Comparison of ENCODE assay signal across 1 cellular context in genomic region chr2:215435261-215435808, GRCh38.
TF ChIP-seq lines count a peak whose summit lies in the region.

No MANE protein-coding gene starts in this region.

TF ChIP-seq in HepG2, 621 proteins besides CTCF, POLR2A, EP300 and RAD21 (continued from another document and continues in another):
- TF ChIP-seq ZNF503 (CRISPR knock-in tag; IDR thresholded peaks at IDR 0.05) (peak; percentile 21; the same call in 1 of the 2 replicates), ZNF616 (CRISPR knock-in tag; IDR thresholded peaks at IDR 0.05; ENCODE audit: low read depth) (no peak), HOXA7 (CRISPR knock-in tag; IDR thresholded peaks at IDR 0.05) (no peak; the same call in 1 of the 2 replicates), ONECUT2 (CRISPR knock-in tag; IDR thresholded peaks at IDR 0.05) (no peak), HIVEP1 (CRISPR knock-in tag; IDR thresholded peaks at IDR 0.05) (peak; percentile 88), ZBTB14 (CRISPR knock-in tag; IDR thresholded peaks at IDR 0.05) (peak; percentile 81), BRD4 (CRISPR knock-in tag; IDR thresholded peaks at IDR 0.05) (0 out of 2 replicates have a peak, but pooled peaks have one; percentile 71), ZBED4 (CRISPR knock-in tag; IDR thresholded peaks at IDR 0.05; ENCODE audit: borderline replicate concordance) (0 out of 2 replicates have a peak, but pooled peaks have one; percentile 11), IKZF4 (CRISPR knock-in tag; IDR thresholded peaks at IDR 0.05; ENCODE audit: borderline replicate concordance, low read depth, not compliant biosample characterization) (peak; percentile 38), FOSL1 (CRISPR knock-in tag; IDR thresholded peaks at IDR 0.05; ENCODE audit: borderline replicate concordance) (no peak; the same call in 1 of the 2 replicates), POLR2AphosphoS5 (IDR thresholded peaks at IDR 0.05; ENCODE audit: low read depth, low read length) (peak; percentile 76), MYC (CRISPR knock-in tag; IDR thresholded peaks at IDR 0.05; ENCODE audit: borderline replicate concordance) (0 out of 2 replicates have a peak, but pooled peaks have one; percentile 5), SIX4 (CRISPR knock-in tag; IDR thresholded peaks at IDR 0.05) (no peak), ZNF564 (CRISPR knock-in tag; IDR thresholded peaks at IDR 0.05) (peak; percentile 57; the same call in 1 of the 2 replicates), ZNF549 (CRISPR knock-in tag; IDR thresholded peaks at IDR 0.05) (no peak; the same call in 1 of the 2 replicates), ZC3H4 (CRISPR knock-in tag; IDR thresholded peaks at IDR 0.05; ENCODE audit: borderline replicate concordance) (peak; percentile 88), PTBP1 (IDR thresholded peaks at IDR 0.05; ENCODE audit: low read depth, low read length, poor library complexity, severe bottlenecking) (peak; percentile 99), RBFOX2 (IDR thresholded peaks at IDR 0.05; ENCODE audit: low read depth, low read length) (peak; percentile 98), ZNF770 (CRISPR knock-in tag; IDR thresholded peaks at IDR 0.05) (no peak; the same call in 1 of the 2 replicates), MED1 (CRISPR knock-in tag; IDR thresholded peaks at IDR 0.05) (no peak; the same call in 1 of the 2 replicates), CENPT (CRISPR knock-in tag; IDR thresholded peaks at IDR 0.05; ENCODE audit: low read depth) (0 out of 2 replicates have a peak, but pooled peaks have one; percentile 9), ZNF567 (CRISPR knock-in tag; IDR thresholded peaks at IDR 0.05; ENCODE audit: borderline replicate concordance) (no peak; the same call in 1 of the 2 replicates), ZNF546 (CRISPR knock-in tag; conservative IDR thresholded peaks at IDR 0.05) (peak; percentile 20; the same call in 1 of the 2 replicates), ZNF615 (CRISPR knock-in tag; IDR thresholded peaks at IDR 0.05; ENCODE audit: borderline replicate concordance) (peak; percentile 89; the same call in 1 of the 2 replicates), RBM22 (optimal IDR thresholded peaks at IDR 0.05; ENCODE audit: low read length) (peak; percentile 100), ARHGAP35 (CRISPR knock-in tag; IDR thresholded peaks at IDR 0.05; ENCODE audit: borderline replicate concordance) (peak; percentile 93; the same call in 1 of the 2 replicates), ATF6 (CRISPR knock-in tag; conservative IDR thresholded peaks at IDR 0.05) (no peak), ZNF276 (CRISPR knock-in tag; IDR thresholded peaks at IDR 0.05; ENCODE audit: low read depth) (no peak), RERE (CRISPR knock-in tag; IDR thresholded peaks at IDR 0.05; ENCODE audit: low read depth) (no peak), ETS1 (CRISPR knock-in tag; IDR thresholded peaks at IDR 0.05) (no peak; the same call in 1 of the 2 replicates), MTF1 (CRISPR knock-in tag; IDR thresholded peaks at IDR 0.05) (0 out of 2 replicates have a peak, but pooled peaks have one; percentile 68), CBX2 (IDR thresholded peaks at IDR 0.05; ENCODE audit: low read depth, low read length) (no peak), CBX2 (CRISPR knock-in tag; IDR thresholded peaks at IDR 0.05; ENCODE audit: low read depth) (0 out of 2 replicates have a peak, but pooled peaks have one; percentile 88), ZNF660 (CRISPR knock-in tag; IDR thresholded peaks at IDR 0.05; ENCODE audit: borderline replicate concordance, low read depth) (no peak), ZNF180 (CRISPR knock-in tag; IDR thresholded peaks at IDR 0.05; ENCODE audit: borderline replicate concordance, low read depth) (0 out of 2 replicates have a peak, but pooled peaks have one; percentile 13)
